14 cellular contexts compared by ENCODE assay signal in the genomic region with DNA sequence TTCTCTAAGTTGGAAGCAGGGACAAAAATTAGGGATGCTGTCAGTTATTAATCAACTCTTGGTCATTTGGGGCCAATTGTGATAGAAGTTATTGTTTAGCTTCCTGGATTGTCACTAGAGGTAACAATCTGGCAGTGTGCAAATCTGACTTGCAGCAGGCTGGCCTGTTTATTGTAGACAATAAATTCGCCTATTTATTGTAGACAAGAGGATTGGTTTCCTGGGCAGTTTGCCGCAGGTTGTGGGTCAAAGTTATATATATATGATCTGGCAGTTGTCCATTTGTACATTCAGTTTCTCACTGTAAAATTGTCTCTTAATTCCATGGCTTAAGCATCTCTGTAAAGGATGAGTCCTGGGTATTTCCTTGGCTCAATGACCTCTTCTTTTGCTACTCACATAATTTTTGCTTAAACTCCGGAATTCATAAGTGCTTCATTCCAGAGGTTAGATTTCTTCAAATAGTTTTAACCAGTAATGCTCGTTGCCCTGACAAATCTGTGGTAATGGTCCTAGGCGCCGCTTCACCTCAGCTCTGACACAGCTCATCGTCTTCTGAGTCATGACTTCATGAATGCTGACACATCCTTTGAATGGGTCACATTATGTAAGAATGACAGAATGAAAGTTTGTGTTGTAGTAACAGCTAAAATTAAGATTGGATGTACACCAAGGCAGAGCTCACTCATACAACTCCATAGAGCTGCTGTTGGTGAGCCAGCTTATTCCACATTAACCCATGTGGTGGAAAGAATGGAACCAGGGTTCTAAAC. TPM values are rescaled to one million over a fixed set of nuclear protein-coding genes. Genes with fewer than 3 reads are reported as not detected.
DNase-seq lines count a peak whose midpoint lies in the region; ATAC-seq and TF ChIP-seq lines count a peak whose summit lies in the region.
"Had no signal": no experiment of that assay in that cellular context is flagged by ENCODE, and none has a peak within 500 bp of the region (broad histone marks: within the 10 kb centered on the region; RNA-seq: fewer than 3 reads in every experiment).

No MANE protein-coding gene starts in this region.

- ATAC-seq in RWPE2 (ENCODE audit: low read depth), result peak; percentile 83
- ATAC-seq in stimulated activated effector memory CD8-positive, alpha-beta T cell treated with anti-CD3 and anti-CD28 coated beads, Interleukin-12 subunit alpha, Interleukin-12 subunit beta, amount 100 ng/mL, for 72 hours, result peak; percentile 28
- ATAC-seq in HG03139 (IDR thresholded peaks at IDR 0.05; ENCODE audit: unreplicated experiment), result no peak

- peaks cover 2% of the 10 kb centered on the region for H3K9me3 Mint-ChIP-seq in stimulated activated effector memory CD8-positive, alpha-beta T cell treated with anti-CD3 and anti-CD28 coated beads, Interleukin-12 subunit alpha, Interleukin-12 subunit beta, amount 100 ng/mL, for 72 hours
- H3K9me3 Mint-ChIP-seq: stimulated activated naive CD8-positive, alpha-beta T cell treated with anti-CD3 and anti-CD28 coated beads, Interleukin-15, Interleukin-2, amounts not matched to agents 100 ng/mL and 50 ng/mL, for 24 hours had no signal

- no peak overlapping the region for H2AFZ ChIP-seq in GM23248
- no peak overlapping the region for H2AFZ ChIP-seq in fibroblast of lung (ENCODE audit: low read length)

- in situ Hi-C loops in GM23248 (cut with MboI), result no loop called here

- H3K27me3 ChIP-seq in GM23248 (replicated peaks; ENCODE audit: insufficient read depth) (no peaks in the 10 kb centered on the region), RWPE2 (ENCODE audit: insufficient read depth, poor library complexity, severe bottlenecking) (no peaks in the 10 kb centered on the region), fibroblast of lung (ENCODE audit: control insufficient read depth, insufficient read depth, low read length) (no peaks in the 10 kb centered on the region)

- H4K20me1 ChIP-seq in GM23248 (ENCODE audit: insufficient read depth) (no peaks in the 10 kb centered on the region), fibroblast of lung (ENCODE audit: control insufficient read depth, extremely low read depth, insufficient read depth, low read length) (no peaks in the 10 kb centered on the region)

- H3K36me3 ChIP-seq in GM23248 (ENCODE audit: low read depth), result no peaks in the 10 kb centered on the region
- no peaks in the 10 kb centered on the region for H3K36me3 ChIP-seq in RWPE2 (ENCODE audit: low read depth)
- H3K36me3 ChIP-seq in fibroblast of lung (ENCODE audit: control insufficient read depth, insufficient read depth, low read length), result no peaks in the 10 kb centered on the region
- H3K36me3 ChIP-seq: left ventricle myocardium inferior had no signal

- H3K79me2 ChIP-seq in GM23248 (ENCODE audit: insufficient read depth), result no peaks in the 10 kb centered on the region
- H3K79me2 ChIP-seq in fibroblast of lung (ENCODE audit: control insufficient read depth, insufficient read depth, low read length), result no peaks in the 10 kb centered on the region

- peak overlapping the region; percentile 67 for H3K27ac ChIP-seq in GM23248
- peak overlapping the region; percentile 36 for H3K27ac ChIP-seq in RWPE2 (ENCODE audit: poor library complexity, severe bottlenecking)
- peak overlapping the region; percentile 39 for H3K27ac ChIP-seq in fibroblast of lung (ENCODE audit: insufficient read depth, low read length)
- H3K27ac ChIP-seq: left ventricle myocardium inferior had no signal

- H3F3A ChIP-seq in GM23248 (ENCODE audit: insufficient read depth), result peaks cover 17% of the 10 kb centered on the region

- WGBS in GM23248 (ENCODE audit: low coverage in 1 of 2, low lambda C conversion rate in 2 of 2, missing lambda C conversion rate in 2 of 2), 2 experiments, result 13 to 17% methylated on average over 7 of the region's 7 CpGs

- peaks cover 26% of the 10 kb centered on the region for H3K4me1 ChIP-seq in GM23248 (ENCODE audit: insufficient read depth)
- peaks cover 56% of the 10 kb centered on the region for H3K4me1 ChIP-seq in RWPE2 (ENCODE audit: insufficient read depth, poor library complexity, severe bottlenecking)
- peaks cover 8% of the 10 kb centered on the region for H3K4me1 ChIP-seq in fibroblast of lung (ENCODE audit: control insufficient read depth, extremely low read depth, insufficient read depth, low read length)
- H3K4me1 ChIP-seq: left ventricle myocardium inferior had no signal

- H3K9ac ChIP-seq in GM23248 (0 out of 2 replicates have a peak overlapping the region, but pooled peaks have one; percentile 14), fibroblast of lung (ENCODE audit: insufficient read depth, low read length) (no peak overlapping the region)

- peak; percentile 97 for DNase-seq in GM23248
- DNase-seq in RWPE2 (ENCODE audit: low spot score), result no peak
- peak; percentile 44 to 97 for DNase-seq in fibroblast of lung (ENCODE audit: low read depth in 2 of 2)
- no peak for DNase-seq in stimulated activated effector memory CD8-positive, alpha-beta T cell treated with anti-CD3 and anti-CD28 coated beads, Interleukin-12 subunit alpha, Interleukin-12 subunit beta, amount 100 ng/mL, for 72 hours (ENCODE audit: low spot score in 2 of 2)
- DNase-seq in occipital lobe (lab: John Stamatoyannopoulos, UW), result no peak
- DNase-seq in HuH-7.5 (ENCODE audit: low spot score), result no peak
- DNase-seq: activated CD4-positive, alpha-beta T cell treated with anti-CD3 and anti-CD28 coated beads for 4 hours; activated effector memory CD4-positive, alpha-beta T cell treated with Interleukin-2 at 50 U/mL for 16 hours; left ventricle myocardium inferior; NCI-H1105; NCI-H774 had no signal

- H3K9me3 ChIP-seq in GM23248 (ENCODE audit: low read depth) (no peaks in the 10 kb centered on the region), RWPE2 (ENCODE audit: severe bottlenecking) (no peaks in the 10 kb centered on the region), fibroblast of lung (ENCODE audit: control insufficient read depth, insufficient read depth, low read depth, low read length) (no peaks in the 10 kb centered on the region)
- H3K9me3 ChIP-seq: left ventricle myocardium inferior had no signal

- no peaks in the 10 kb centered on the region for H3K36me3 Mint-ChIP-seq in stimulated activated effector memory CD8-positive, alpha-beta T cell treated with anti-CD3 and anti-CD28 coated beads, Interleukin-12 subunit alpha, Interleukin-12 subunit beta, amount 100 ng/mL, for 72 hours

- no peak overlapping the region for H3K4me3 Mint-ChIP-seq in stimulated activated effector memory CD8-positive, alpha-beta T cell treated with anti-CD3 and anti-CD28 coated beads, Interleukin-12 subunit alpha, Interleukin-12 subunit beta, amount 100 ng/mL, for 72 hours
- H3K4me3 Mint-ChIP-seq: stimulated activated naive CD8-positive, alpha-beta T cell treated with anti-CD3 and anti-CD28 coated beads, Interleukin-15, Interleukin-2, amounts not matched to agents 100 ng/mL and 50 ng/mL, for 24 hours had no signal

- no peak overlapping the region for H3K27ac Mint-ChIP-seq in stimulated activated effector memory CD8-positive, alpha-beta T cell treated with anti-CD3 and anti-CD28 coated beads, Interleukin-12 subunit alpha, Interleukin-12 subunit beta, amount 100 ng/mL, for 72 hours
- H3K27ac Mint-ChIP-seq: stimulated activated naive CD8-positive, alpha-beta T cell treated with anti-CD3 and anti-CD28 coated beads, Interleukin-15, Interleukin-2, amounts not matched to agents 100 ng/mL and 50 ng/mL, for 24 hours had no signal

- H3K4me2 ChIP-seq in GM23248 (ENCODE audit: unreplicated experiment) (peak overlapping the region; percentile 52), fibroblast of lung (ENCODE audit: extremely low read depth, insufficient read depth, low read length) (no peak overlapping the region)

- no peak overlapping the region for H3K4me3 ChIP-seq in GM23248
- H3K4me3 ChIP-seq in RWPE2 (ENCODE audit: severe bottlenecking), result no peak overlapping the region
- H3K4me3 ChIP-seq in fibroblast of lung (replicated peaks in 1 of 4; ENCODE audit: control extremely low read depth in 1 of 4, insufficient read depth in 1 of 4, low read depth in 3 of 4, low read length in 4 of 4), result no peak overlapping the region
- H3K4me3 ChIP-seq: left ventricle myocardium inferior had no signal

- no peaks in the 10 kb centered on the region for H3K4me1 Mint-ChIP-seq in stimulated activated effector memory CD8-positive, alpha-beta T cell treated with anti-CD3 and anti-CD28 coated beads, Interleukin-12 subunit alpha, Interleukin-12 subunit beta, amount 100 ng/mL, for 72 hours

- no peak for TF ChIP-seq CTCF in RWPE2 (IDR thresholded peaks at IDR 0.05; ENCODE audit: poor library complexity, severe bottlenecking)
- TF ChIP-seq CTCF in fibroblast of lung (conservative IDR thresholded peaks at IDR 0.05 in 1 of 2, IDR thresholded peaks at IDR 0.05 in 1 of 2; ENCODE audit: low read depth in 1 of 2, low read length in 2 of 2), result no peak

- H3K9me2 ChIP-seq in GM23248 (ENCODE audit: insufficient read depth), result no peaks in the 10 kb centered on the region

RNA-seq across cellular contexts. Expression of gene MMP3, which starts 7.8 kb away (rescaled TPM):
- total RNA-seq in GM23248 (2014; rRNA removed; shearing (Covaris generic)), result 16.1 and 19.1 TPM in 2 replicates
- polyA plus RNA-seq in GM23248 (2016; fragmentation: Nextera tagmentation; extraction: Ambion mirVana) (18.8 and 24.4 TPM in 2 replicates), fibroblast of lung (16.0 and 19.1 TPM in 2 replicates)
- total RNA-seq in fibroblast of lung (1.8 and 47.1 TPM in 2 replicates), occipital lobe (not detected)
- polyA plus RNA-seq in fibroblast of lung (2012), result 9.2 and 11.6 TPM in 2 replicates
- polyA minus RNA-seq in fibroblast of lung (ENCODE audit: low replicate concordance), result 2.4 and 3.4 TPM in 2 replicates
- total RNA-seq: cerebellum, left ventricle myocardium inferior had no signal

RNA-seq across cellular contexts. Expression of gene MMP12, which starts 23.6 kb away (rescaled TPM):
- total RNA-seq in GM23248 (2014; rRNA removed; shearing (Covaris generic)), result 0.51 and 0.76 TPM in 2 replicates
- polyA plus RNA-seq in GM23248 (2016; fragmentation: Nextera tagmentation; extraction: Ambion mirVana) (0.19 and 0.41 TPM in 2 replicates), fibroblast of lung (0.15 and 0.27 TPM in 2 replicates)
- total RNA-seq in fibroblast of lung (0.83 TPM in 1 of 2 replicates, not detected in the other), occipital lobe (not detected)
- 0.06 and 0.13 TPM in 2 replicates for polyA plus RNA-seq in fibroblast of lung (2012)
- not detected in 2 replicates for polyA minus RNA-seq in fibroblast of lung (ENCODE audit: low replicate concordance)
- total RNA-seq: cerebellum, left ventricle myocardium inferior had no signal

RNA-seq across cellular contexts. Expression of gene MMP1, which starts 53.2 kb away (rescaled TPM):
- total RNA-seq in GM23248 (2014; rRNA removed; shearing (Covaris generic)), result 53.2 and 68.3 TPM in 2 replicates
- polyA plus RNA-seq in GM23248 (2016; fragmentation: Nextera tagmentation; extraction: Ambion mirVana) (34.5 and 37.9 TPM in 2 replicates), fibroblast of lung (40.5 and 415 TPM in 2 replicates)
- total RNA-seq in fibroblast of lung (28.5 and 489 TPM in 2 replicates), occipital lobe (not detected)
- 24.2 and 278 TPM in 2 replicates for polyA plus RNA-seq in fibroblast of lung (2012)
- polyA minus RNA-seq in fibroblast of lung (ENCODE audit: low replicate concordance), result 7.8 and 78.5 TPM in 2 replicates
- total RNA-seq: cerebellum, left ventricle myocardium inferior had no signal

Comparison
In these comparisons a context has a peak if more than half of its experiments do, and no peak if none do; other contexts are left out.
1. DNase-seq: peak in GM23248 (single experiment) and fibroblast of lung (2 of 2); none in RWPE2 (single experiment), stimulated activated effector memory CD8-positive, alpha-beta T cell treated with anti-CD3 and anti-CD28 coated beads, Interleukin-12 subunit alpha, Interleukin-12 subunit beta, amount 100 ng/mL, for 72 hours (0 of 2), occipital lobe (single experiment) and HuH-7.5 (single experiment).
2. RNA of gene MMP1, which starts 53.2 kb away (total RNA-seq): 28.5 to 489 TPM in fibroblast of lung and 53.2 to 68.3 TPM in GM23248; not detected in occipital lobe (single experiment); every median in the first group is over 10 times any median in the second.
3. Peak in every context shown above with its lines, with median percentiles within 50 percentile points of each other: H3K27ac ChIP-seq.